Comparison of ENCODE assay signal across 13 cellular contexts in genomic region chr16:64864232-64864803, GRCh38.
DNase-seq lines count a peak whose midpoint lies in the region; ATAC-seq and TF ChIP-seq lines count a peak whose summit lies in the region.
"Had no signal": no experiment of that assay in that cellular context is flagged by ENCODE, and none has a peak within 500 bp of the region (broad histone marks: within the 10 kb centered on the region; RNA-seq: fewer than 3 reads in every experiment).

No MANE protein-coding gene starts in this region.

- H3K4me1 ChIP-seq in heart left ventricle = peaks cover 0 to 10% (median 0%) of the 10 kb centered on the region in 12 donors
- no peaks in the 10 kb centered on the region for H3K4me1 ChIP-seq in esophagus squamous epithelium
- H3K4me1 ChIP-seq in upper lobe of right lung = no peaks in the 10 kb centered on the region

- peak overlapping the region in 7 of 12 donors; percentile 13 to 66 (median 52) for H3K27ac ChIP-seq in heart left ventricle
- no peak overlapping the region for H3K27ac ChIP-seq in esophagus squamous epithelium
- H3K27ac ChIP-seq in upper lobe of right lung = no peak overlapping the region

- WGBS in heart left ventricle, 4 donors = 24 to 39% (median 31%) methylated on average over 5 of the region's 5 CpGs
- WGBS in esophagus squamous epithelium, 2 donors = 23 to 24% methylated on average over 5 of the region's 5 CpGs

- TF ChIP-seq POLR2A in heart left ventricle (IDR thresholded peaks at IDR 0.05) (no peak), esophagus squamous epithelium (IDR thresholded peaks at IDR 0.05) (no peak)

- ATAC-seq in heart left ventricle (peak; percentile 37 to 97 (median 80)), Right ventricle myocardium superior (ENCODE audit: poor library complexity) (no peak), SK-N-SH treated with all-trans-retinoic acid at 6 μM for 48 hours (peak; percentile 98), GM21786 (IDR thresholded peaks at IDR 0.05; ENCODE audit: unreplicated experiment) (no peak), upper lobe of right lung (no peak)
- ATAC-seq: naive thymus-derived CD8-positive, alpha-beta T cell had no signal

- H3K4me3 ChIP-seq in heart left ventricle = no peak overlapping the region
- no peak overlapping the region for H3K4me3 ChIP-seq in esophagus squamous epithelium
- no peak overlapping the region for H3K4me3 ChIP-seq in upper lobe of right lung

- H3K27me3 ChIP-seq in heart left ventricle (no peaks in the 10 kb centered on the region), esophagus squamous epithelium (no peaks in the 10 kb centered on the region), upper lobe of right lung (no peaks in the 10 kb centered on the region)

- intact Hi-C loops in heart left ventricle (cut with DNase I) = no loop called here
- intact Hi-C loops in Right ventricle myocardium superior (cut with DNase I) = no loop called here
- intact Hi-C loops in esophagus squamous epithelium (cut with DNase I) = no loop called here
- intact Hi-C loops in upper lobe of right lung (cut with DNase I) = no loop called here

- H3K9me3 ChIP-seq in heart left ventricle (no peaks in the 10 kb centered on the region), esophagus squamous epithelium (no peaks in the 10 kb centered on the region), upper lobe of right lung (no peaks in the 10 kb centered on the region)

- H3K36me3 ChIP-seq in heart left ventricle (no peaks in the 10 kb centered on the region), esophagus squamous epithelium (no peaks in the 10 kb centered on the region), upper lobe of right lung (no peaks in the 10 kb centered on the region)

- DNase-seq in heart left ventricle (no peak), Right ventricle myocardium superior (no peak), hepatic stellate cell (ENCODE audit: low spot score) (peak; percentile 51), esophagus squamous epithelium (lab: John Stamatoyannopoulos, UW) (no peak), germinal center (ENCODE audit: low spot score) (no peak), upper lobe of right lung (no peak)
- DNase-seq: activated CD4-positive, alpha-beta T cell treated with anti-CD3 and anti-CD28 coated beads, Interleukin-2, amount 50 U/mL, for 4 hours; activated naive CD8-positive, alpha-beta T cell treated with anti-CD3 and anti-CD28 coated beads for 36 hours; AML-193; MV-4-11; naive thymus-derived CD8-positive, alpha-beta T cell had no signal

- TF ChIP-seq CTCF in heart left ventricle (IDR thresholded peaks at IDR 0.05) = no peak
- TF ChIP-seq CTCF in esophagus squamous epithelium (IDR thresholded peaks at IDR 0.05) = no peak
- TF ChIP-seq CTCF in upper lobe of right lung (IDR thresholded peaks at IDR 0.05) = no peak

TF ChIP-seq in SK-N-SH treated with all-trans-retinoic acid at 6 μM for 48 hours, 23 proteins besides CTCF, POLR2A, EP300 and RAD21:
- TF ChIP-seq SNAI2 (CRISPR knock-in tag; IDR thresholded peaks at IDR 0.05) = no peak
- TF ChIP-seq, protein P1, sequence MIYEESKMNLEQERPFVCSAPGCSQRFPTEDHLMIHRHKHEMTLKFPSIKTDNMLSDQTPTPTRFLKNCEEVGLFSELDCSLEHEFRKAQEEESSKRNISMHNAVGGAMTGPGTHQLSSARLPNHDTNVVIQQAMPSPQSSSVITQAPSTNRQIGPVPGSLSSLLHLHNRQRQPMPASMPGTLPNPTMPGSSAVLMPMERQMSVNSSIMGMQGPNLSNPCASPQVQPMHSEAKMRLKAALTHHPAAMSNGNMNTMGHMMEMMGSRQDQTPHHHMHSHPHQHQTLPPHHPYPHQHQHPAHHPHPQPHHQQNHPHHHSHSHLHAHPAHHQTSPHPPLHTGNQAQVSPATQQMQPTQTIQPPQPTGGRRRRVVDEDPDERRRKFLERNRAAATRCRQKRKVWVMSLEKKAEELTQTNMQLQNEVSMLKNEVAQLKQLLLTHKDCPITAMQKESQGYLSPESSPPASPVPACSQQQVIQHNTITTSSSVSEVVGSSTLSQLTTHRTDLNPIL (CRISPR knock-in tag; IDR thresholded peaks at IDR 0.05; ENCODE audit: low read depth) = 0 out of 2 replicates have a peak, but pooled peaks have one; percentile 41
- TF ChIP-seq CSDC2 (CRISPR knock-in tag; IDR thresholded peaks at IDR 0.05) = 0 out of 2 replicates have a peak, but pooled peaks have one; percentile 51
- TF ChIP-seq ZFP3 (CRISPR knock-in tag; IDR thresholded peaks at IDR 0.05) = no peak
- peak; percentile 75 for TF ChIP-seq ISL1 (CRISPR knock-in tag; IDR thresholded peaks at IDR 0.05)

Comparison
In these comparisons a context has a peak if more than half of its experiments do, and no peak if none do; other contexts are left out.
1. ATAC-seq: peak in heart left ventricle (4 of 4) and SK-N-SH treated with all-trans-retinoic acid at 6 μM for 48 hours (single experiment); none in Right ventricle myocardium superior (single experiment), GM21786 (single experiment) and upper lobe of right lung (single experiment).
2. H3K27ac ChIP-seq: peak in heart left ventricle (7 of 12); none in esophagus squamous epithelium (0 of 4) and upper lobe of right lung (single experiment).